In genomic region chr17:31007695-31008373, GRCh38 we compare ENCODE assay signal across 1 cellular context.
TF ChIP-seq lines count a peak whose summit lies in the region.

No MANE protein-coding gene starts in this region.

TF ChIP-seq in H1, 55 proteins besides CTCF, POLR2A, EP300 and RAD21 (continued from another document):
- TF ChIP-seq CEBPB (IDR thresholded peaks at IDR 0.05; ENCODE audit: low read depth, low read length), result no peak
- no peak for TF ChIP-seq TCF12 (IDR thresholded peaks at IDR 0.05; ENCODE audit: low read depth, low read length)
